1 cellular context compared by ENCODE assay signal in the genomic region with DNA sequence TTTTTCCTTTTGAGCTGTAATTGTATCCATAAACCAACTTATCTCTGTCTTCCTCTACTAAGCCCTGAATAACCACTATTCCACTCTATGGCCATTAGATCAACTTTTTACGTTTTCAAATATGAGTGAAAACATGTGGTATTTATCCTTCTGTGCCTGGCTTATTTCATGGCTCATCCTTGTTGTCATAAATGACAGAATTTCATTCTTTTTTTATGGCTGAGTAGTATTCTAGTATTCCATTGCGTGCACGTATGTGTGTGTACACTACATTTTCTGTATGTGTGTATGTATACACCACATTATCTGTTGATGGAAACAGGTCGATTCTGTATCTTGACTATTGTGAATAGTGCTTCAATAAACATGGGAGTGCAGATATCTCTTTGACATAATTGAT.
TF ChIP-seq lines count a peak whose summit lies in the region.

No MANE protein-coding gene starts in this region.

TF ChIP-seq in GM12878, 131 proteins besides CTCF, POLR2A, EP300 and RAD21:
- no peak for TF ChIP-seq HCFC1 (IDR thresholded peaks at IDR 0.05; ENCODE audit: low read length)
